8 cellular contexts compared by ENCODE assay signal in the genomic region with DNA sequence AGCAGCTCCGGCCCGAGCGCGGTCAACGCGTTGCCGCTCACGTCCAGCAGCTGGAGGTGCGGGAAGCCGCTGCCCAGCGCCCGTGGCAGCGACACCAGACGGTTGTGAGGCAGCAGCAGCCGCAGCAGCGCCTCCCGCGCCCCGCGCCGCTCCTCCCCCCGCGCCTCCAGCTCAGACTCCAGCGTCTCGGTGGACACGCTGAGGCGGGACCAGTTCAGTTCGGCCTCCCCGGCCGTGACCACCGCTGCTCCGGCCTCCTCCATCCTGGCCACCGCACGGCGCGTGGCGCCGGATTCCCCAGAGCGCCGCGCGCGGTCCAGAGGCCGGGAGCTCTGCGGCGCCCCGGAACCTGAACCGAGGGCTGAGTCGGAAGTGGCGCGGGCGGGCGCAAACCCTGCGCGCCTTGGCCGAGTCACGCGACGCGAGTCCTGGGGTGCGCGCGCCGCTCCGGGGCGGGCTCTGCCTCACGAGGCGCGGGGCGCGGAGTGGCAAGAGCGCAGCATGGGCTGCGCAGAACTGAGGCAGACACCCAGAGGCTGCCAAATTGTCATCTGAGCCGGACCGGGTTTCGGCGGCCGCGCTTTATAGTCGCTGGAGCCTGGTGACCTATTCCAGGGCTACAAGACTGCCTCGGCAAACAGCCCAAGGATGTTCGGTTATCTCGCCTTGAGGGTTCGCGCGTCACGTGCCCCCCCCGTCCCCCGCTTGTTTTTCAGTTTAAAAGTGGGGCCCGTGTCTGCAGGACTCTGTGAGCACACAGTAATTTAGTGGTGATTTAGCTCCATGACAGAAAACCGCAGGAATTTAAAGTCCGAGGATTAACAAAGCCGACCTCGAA. TPM values are rescaled to one million over a fixed set of nuclear protein-coding genes. Genes with fewer than 3 reads are reported as not detected.
DNase-seq lines count a peak whose midpoint lies in the region; ATAC-seq and TF ChIP-seq lines count a peak whose summit lies in the region.

LRRC58 (minus strand) TSS at position 374 of the 838 bp plus-strand sequence; CDS start at position 263, 111 bp downstream.

- H3K36me3 ChIP-seq in colonic mucosa: no peaks in the 10 kb centered on the region

- no peaks in the 10 kb centered on the region for H3K9me3 ChIP-seq in colonic mucosa

- peak within 1 kb of the TSS; percentile 95 for H3K4me3 ChIP-seq in colonic mucosa

- peak within 1 kb of the TSS; percentile 93 for H3K27ac ChIP-seq in colonic mucosa

- H3K27me3 ChIP-seq in colonic mucosa: no peaks in the 10 kb centered on the region

- ATAC-seq in GM19324 (IDR thresholded peaks at IDR 0.05; ENCODE audit: low FRiP score, unreplicated experiment): peak; percentile 93
- ATAC-seq in HG03460 (IDR thresholded peaks at IDR 0.05; ENCODE audit: unreplicated experiment): peak; percentile 83
- ATAC-seq in left colon: peak; percentile 94

- H3K9ac ChIP-seq in colonic mucosa (ENCODE audit: low read depth in 2 of 2, low read length in 2 of 2): peak within 1 kb of the TSS; percentile 84 to 87

- H3K4me1 ChIP-seq in colonic mucosa: peaks cover 5% of the 10 kb centered on the region

- intact Hi-C loops in colonic mucosa (cut with DNase I) (no loop called here), left colon (cut with DNase I, micrococcal nuclease) (no loop called here)

- no peak for TF ChIP-seq CTCF in colonic mucosa (IDR thresholded peaks at IDR 0.05)

- DNase-seq in C1 segment of cervical spinal cord (lab: John Stamatoyannopoulos, UW) (peak; percentile 39 to 97 (median 89)), NCI-H524 (lab: John Stamatoyannopoulos, UW) (peak; percentile 91 to 95), colonic mucosa (peak; percentile 89), left colon (peak; percentile 86 to 94)
- DNase-seq in activated CD4-positive, alpha-beta T cell treated with anti-CD3 and anti-CD28 coated beads for 4 hours: peak; percentile 84 to 86
- DNase-seq in stimulated activated CD4-positive, alpha-beta T cell treated with anti-CD3 and anti-CD28 coated beads, Interleukin-1b, Interleukin-23, amount 100 ng/mL, for 48 hours: peak; percentile 88

RNA-seq across cellular contexts. Expression of gene LRRC58, which starts in this region (rescaled TPM):
- total RNA-seq in colonic mucosa (10 to 100 TPM; 16.6 to 17.0 TPM), left colon (10 to 100 TPM; 11.3 to 12.1 TPM)

Comparison
In these comparisons a context has a peak if more than half of its experiments do, and no peak if none do; other contexts are left out.
1. Peak in every context shown above with its lines: DNase-seq, ATAC-seq, H3K4me3 ChIP-seq and H3K27ac ChIP-seq.